ENCODE assay signal across 10 cellular contexts in the genomic region with DNA sequence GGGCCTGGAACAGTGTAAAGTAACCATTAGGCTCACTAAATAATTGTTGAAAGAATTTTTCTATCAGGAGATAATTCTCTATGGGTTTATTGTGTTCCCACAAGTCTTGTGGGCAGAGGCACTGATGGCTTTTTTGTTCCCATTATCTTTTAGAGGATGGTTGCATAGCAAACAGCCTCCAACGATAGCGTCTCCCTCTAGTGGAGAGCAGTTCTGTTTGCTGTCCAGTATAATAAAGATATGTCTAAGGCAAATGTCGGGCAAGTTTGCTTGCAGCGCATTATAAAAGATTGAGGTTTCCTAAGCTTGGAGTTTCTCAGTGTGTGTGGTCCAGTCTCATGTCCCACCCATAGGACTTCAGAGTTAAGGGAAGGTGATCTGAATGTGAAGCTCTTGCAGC. TPM values are rescaled to one million over a fixed set of nuclear protein-coding genes. Genes with fewer than 3 reads are reported as not detected.
DNase-seq lines count a peak whose midpoint lies in the region; ATAC-seq and TF ChIP-seq lines count a peak whose summit lies in the region.
"Had no signal": no experiment of that assay in that cellular context is flagged by ENCODE, and none has a peak within 500 bp of the region (broad histone marks: within the 10 kb centered on the region; RNA-seq: fewer than 3 reads in every experiment).

No MANE protein-coding gene starts in this region.

- DNase-seq in DMS53 (lab: John Stamatoyannopoulos, UW) (peak; percentile 90), HFFc6 (peak; percentile 17), RPMI8226 (peak; percentile 31), glutamatergic neuron (no peak), NCI-H2171 treated with DMSO at 0.1 percent for 48 hours (lab: John Stamatoyannopoulos, UW) (no peak), GM13976 (ENCODE audit: low spot score) (no peak)
- DNase-seq in naive thymus-derived CD8-positive, alpha-beta T cell = no peak
- DNase-seq: activated CD4-positive, alpha-beta T cell treated with anti-CD3 and anti-CD28 coated beads for 36 hours; H7 had no signal

- no peak overlapping the region for H3K4me3 Mint-ChIP-seq in HFFc6
- no peak overlapping the region for H3K4me3 Mint-ChIP-seq in glutamatergic neuron (ENCODE audit: unreplicated experiment)
- no peak overlapping the region for H3K4me3 Mint-ChIP-seq in naive thymus-derived CD8-positive, alpha-beta T cell
- H3K4me3 Mint-ChIP-seq: activated CD4-positive, alpha-beta T cell treated with anti-CD3 and anti-CD28 coated beads for 36 hours had no signal

- no peak for ATAC-seq in naive thymus-derived CD8-positive, alpha-beta T cell
- ATAC-seq in GM19467 (IDR thresholded peaks at IDR 0.05; ENCODE audit: unreplicated experiment) = no peak
- ATAC-seq: activated CD4-positive, alpha-beta T cell treated with anti-CD3 and anti-CD28 coated beads for 36 hours had no signal

- H3K9me3 Mint-ChIP-seq in HFFc6 (no peaks in the 10 kb centered on the region), glutamatergic neuron (ENCODE audit: unreplicated experiment) (peaks cover 11% of the 10 kb centered on the region)
- H3K9me3 Mint-ChIP-seq in naive thymus-derived CD8-positive, alpha-beta T cell = peaks cover 0 to 2% (median 0%) of the 10 kb centered on the region in 9 donors

- peak; percentile 73 for TF ChIP-seq CTCF in HFFc6 (IDR thresholded peaks at IDR 0.05)
- TF ChIP-seq CTCF in glutamatergic neuron (IDR thresholded peaks at IDR 0.05; ENCODE audit: partially characterized antibody, unreplicated experiment) = peak; percentile 52
- TF ChIP-seq CTCF in GM13976 (IDR thresholded peaks at IDR 0.05; ENCODE audit: borderline replicate concordance, control extremely low read depth, extremely low read depth, insufficient read depth, missing control alignments) = no peak

- H3K27ac Mint-ChIP-seq in HFFc6 (no peak overlapping the region), glutamatergic neuron (ENCODE audit: unreplicated experiment) (no peak overlapping the region)
- H3K27ac Mint-ChIP-seq in naive thymus-derived CD8-positive, alpha-beta T cell = no peak overlapping the region
- H3K27ac Mint-ChIP-seq: activated CD4-positive, alpha-beta T cell treated with anti-CD3 and anti-CD28 coated beads for 36 hours had no signal

- peaks cover 9% of the 10 kb centered on the region for H3K27me3 Mint-ChIP-seq in HFFc6 (ENCODE audit: insufficient read depth)
- H3K27me3 Mint-ChIP-seq in glutamatergic neuron (ENCODE audit: unreplicated experiment) = peaks cover 12% of the 10 kb centered on the region
- peaks cover 19 to 36% (median 23%) of the 10 kb centered on the region in 5 donors for H3K27me3 Mint-ChIP-seq in naive thymus-derived CD8-positive, alpha-beta T cell

- H3K36me3 Mint-ChIP-seq in HFFc6 (ENCODE audit: low read depth) = no peaks in the 10 kb centered on the region
- H3K36me3 Mint-ChIP-seq in glutamatergic neuron (ENCODE audit: unreplicated experiment) = peaks cover 4% of the 10 kb centered on the region
- H3K36me3 Mint-ChIP-seq in naive thymus-derived CD8-positive, alpha-beta T cell = no peaks in the 10 kb centered on the region

- in situ Hi-C loops in GM13976 (cut with MboI; ENCODE audit: low sequenced_read_pairs, unreplicated experiment) = no loop called here

- H3K4me1 Mint-ChIP-seq in HFFc6 (ENCODE audit: low read depth) (peaks cover 17% of the 10 kb centered on the region), glutamatergic neuron (ENCODE audit: low read depth, unreplicated experiment) (peaks cover 6% of the 10 kb centered on the region)
- peaks cover 0 to 7% (median 0%) of the 10 kb centered on the region in 4 donors for H3K4me1 Mint-ChIP-seq in naive thymus-derived CD8-positive, alpha-beta T cell

- POLR2A ChIA-PET in naive thymus-derived CD8-positive, alpha-beta T cell (lab: Charles Lee) = no interaction called here

RNA-seq across cellular contexts. Expression of a gene that starts 1.3 kb away (rescaled TPM):
- total RNA-seq in HFFc6 (2021; fragmentation: NEBNext Ultra II Directional; extraction: Animal tissue kit (Norgen Biotek cat#: 25700)) = 1 to 10 TPM; 1.7 to 5.3 (median 2.0) TPM
- total RNA-seq in glutamatergic neuron (ENCODE audit: unreplicated experiment) = 6.4 TPM
- not detected for total RNA-seq in naive thymus-derived CD8-positive, alpha-beta T cell
- polyA plus RNA-seq in naive thymus-derived CD8-positive, alpha-beta T cell = not detected

RNA-seq across cellular contexts. Expression of a gene that starts 36.7 kb away (rescaled TPM):
- 10 to 100 TPM in 1 of 6 experiments, 1 to 10 TPM in 5; 1.5 to 10.9 (median 1.8) TPM for total RNA-seq in HFFc6 (2021; fragmentation: NEBNext Ultra II Directional; extraction: Animal tissue kit (Norgen Biotek cat#: 25700))
- total RNA-seq in glutamatergic neuron (ENCODE audit: unreplicated experiment) = not detected
- not detected for total RNA-seq in naive thymus-derived CD8-positive, alpha-beta T cell
- polyA plus RNA-seq in naive thymus-derived CD8-positive, alpha-beta T cell = not detected
- total RNA-seq: activated CD4-positive, alpha-beta T cell treated with anti-CD3 and anti-CD28 coated beads for 36 hours; H7 had no signal

Comparison
In these comparisons a context has a peak if more than half of its experiments do, and no peak if none do; other contexts are left out.
1. DNase-seq: peak in DMS53 (single experiment), HFFc6 (single experiment) and RPMI8226 (single experiment); none in glutamatergic neuron (single experiment), naive thymus-derived CD8-positive, alpha-beta T cell (0 of 10), NCI-H2171 treated with DMSO at 0.1 percent for 48 hours (single experiment) and GM13976 (single experiment).